In genomic region chr21:27700974-27701614, GRCh38 we compare ENCODE assay signal across 9 cellular contexts.
DNase-seq lines count a peak whose midpoint lies in the region; ATAC-seq and TF ChIP-seq lines count a peak whose summit lies in the region.
"Had no signal": no experiment of that assay in that cellular context is flagged by ENCODE, and none has a peak within 500 bp of the region (broad histone marks: within the 10 kb centered on the region; RNA-seq: fewer than 3 reads in every experiment).

No MANE protein-coding gene starts in this region.

- peak; percentile 56 for TF ChIP-seq CTCF in GM06990 (IDR thresholded peaks at IDR 0.05; ENCODE audit: insufficient read depth, low read length, poor library complexity, severe bottlenecking)
- peak; percentile 86 for TF ChIP-seq CTCF in fibroblast of mammary gland (conservative IDR thresholded peaks at IDR 0.05; ENCODE audit: control insufficient read depth, insufficient read depth, low read depth, low read length)
- TF ChIP-seq CTCF in nephron progenitor cell (IDR thresholded peaks at IDR 0.05): peak; percentile 85

- H3K4me3 ChIP-seq in GM06990 (replicated peaks; ENCODE audit: low read depth, low read length) (no peak overlapping the region), fibroblast of mammary gland (ENCODE audit: control insufficient read depth, low read depth, low read length) (no peak overlapping the region)

- peaks cover 3% of the 10 kb centered on the region for H3K27me3 Mint-ChIP-seq in nephron progenitor cell (ENCODE audit: low read depth, poor library complexity)
- H3K27me3 Mint-ChIP-seq: dendritic cell treated with granulocyte-macrophage colony-stimulating factor and Interleukin-4, amounts not matched to agents 40 ng/mL and 50 ng/mL, for 4 days had no signal

- ATAC-seq in HG03280 (IDR thresholded peaks at IDR 0.05; ENCODE audit: unreplicated experiment): no peak

- no peaks in the 10 kb centered on the region for H3K27me3 ChIP-seq in GM06990 (replicated peaks; ENCODE audit: control insufficient read depth, insufficient read depth, low read length)

- DNase-seq in GM06990 (ENCODE audit: extremely low read depth, insufficient read length) (no peak), HUDEP-2 (lab: John Stamatoyannopoulos, UW; ENCODE audit: unreplicated experiment in 76 of 76) (peak in 60 of 76 experiments; percentile 1 to 72 (median 32)), OCI-M1 (lab: John Stamatoyannopoulos, UW) (peak; percentile 90), fibroblast of mammary gland (ENCODE audit: low read depth) (peak; percentile 86), nephron progenitor cell (peak; percentile 86), superior temporal gyrus (ENCODE audit: extremely low spot score) (peak; percentile 97)
- peak; percentile 73 to 74 for DNase-seq in activated T-cell treated with anti-CD3 and anti-CD28 coated beads, Interleukin-2, amount 50 U/mL, for 48 hours

- H3K36me3 ChIP-seq in GM06990 (ENCODE audit: control insufficient read depth, insufficient read depth, low read length): no peaks in the 10 kb centered on the region

- no peaks in the 10 kb centered on the region for H3K9me3 Mint-ChIP-seq in nephron progenitor cell
- H3K9me3 Mint-ChIP-seq: dendritic cell treated with granulocyte-macrophage colony-stimulating factor and Interleukin-4, amounts not matched to agents 40 ng/mL and 50 ng/mL, for 4 days had no signal

- no peaks in the 10 kb centered on the region for H3K36me3 Mint-ChIP-seq in nephron progenitor cell (ENCODE audit: low read depth)

- no peaks in the 10 kb centered on the region for H3K4me1 Mint-ChIP-seq in nephron progenitor cell

- H3K27ac Mint-ChIP-seq in nephron progenitor cell: no peak overlapping the region
- H3K27ac Mint-ChIP-seq: dendritic cell treated with granulocyte-macrophage colony-stimulating factor and Interleukin-4, amounts not matched to agents 40 ng/mL and 50 ng/mL, for 4 days had no signal

- H3K4me3 Mint-ChIP-seq in nephron progenitor cell: peak overlapping the region; percentile 30
- H3K4me3 Mint-ChIP-seq: dendritic cell treated with granulocyte-macrophage colony-stimulating factor and Interleukin-4, amounts not matched to agents 40 ng/mL and 50 ng/mL, for 4 days had no signal
